In genomic region chr19:1377965-1378785, GRCh38 we compare ENCODE assay signal across 1 cellular context.
TF ChIP-seq lines count a peak whose summit lies in the region.

No MANE protein-coding gene starts in this region.

TF ChIP-seq in WTC11, 78 proteins besides CTCF, POLR2A, EP300 and RAD21 (continued from another document):
- TF ChIP-seq, protein P1, sequence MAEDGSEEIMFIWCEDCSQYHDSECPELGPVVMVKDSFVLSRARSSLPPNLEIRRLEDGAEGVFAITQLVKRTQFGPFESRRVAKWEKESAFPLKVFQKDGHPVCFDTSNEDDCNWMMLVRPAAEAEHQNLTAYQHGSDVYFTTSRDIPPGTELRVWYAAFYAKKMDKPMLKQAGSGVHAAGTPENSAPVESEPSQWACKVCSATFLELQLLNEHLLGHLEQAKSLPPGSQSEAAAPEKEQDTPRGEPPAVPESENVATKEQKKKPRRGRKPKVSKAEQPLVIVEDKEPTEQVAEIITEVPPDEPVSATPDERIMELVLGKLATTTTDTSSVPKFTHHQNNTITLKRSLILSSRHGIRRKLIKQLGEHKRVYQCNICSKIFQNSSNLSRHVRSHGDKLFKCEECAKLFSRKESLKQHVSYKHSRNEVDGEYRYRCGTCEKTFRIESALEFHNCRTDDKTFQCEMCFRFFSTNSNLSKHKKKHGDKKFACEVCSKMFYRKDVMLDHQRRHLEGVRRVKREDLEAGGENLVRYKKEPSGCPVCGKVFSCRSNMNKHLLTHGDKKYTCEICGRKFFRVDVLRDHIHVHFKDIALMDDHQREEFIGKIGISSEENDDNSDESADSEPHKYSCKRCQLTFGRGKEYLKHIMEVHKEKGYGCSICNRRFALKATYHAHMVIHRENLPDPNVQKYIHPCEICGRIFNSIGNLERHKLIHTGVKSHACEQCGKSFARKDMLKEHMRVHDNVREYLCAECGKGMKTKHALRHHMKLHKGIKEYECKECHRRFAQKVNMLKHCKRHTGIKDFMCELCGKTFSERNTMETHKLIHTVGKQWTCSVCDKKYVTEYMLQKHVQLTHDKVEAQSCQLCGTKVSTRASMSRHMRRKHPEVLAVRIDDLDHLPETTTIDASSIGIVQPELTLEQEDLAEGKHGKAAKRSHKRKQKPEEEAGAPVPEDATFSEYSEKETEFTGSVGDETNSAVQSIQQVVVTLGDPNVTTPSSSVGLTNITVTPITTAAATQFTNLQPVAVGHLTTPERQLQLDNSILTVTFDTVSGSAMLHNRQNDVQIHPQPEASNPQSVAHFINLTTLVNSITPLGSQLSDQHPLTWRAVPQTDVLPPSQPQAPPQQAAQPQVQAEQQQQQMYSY (CRISPR knock-in tag; IDR thresholded peaks at IDR 0.05): no peak
- no peak for TF ChIP-seq TEAD1 (CRISPR knock-in tag; IDR thresholded peaks at IDR 0.05)
- TF ChIP-seq FOXP1 (CRISPR knock-in tag; IDR thresholded peaks at IDR 0.05; ENCODE audit: borderline replicate concordance): no peak
- TF ChIP-seq, protein P2, sequence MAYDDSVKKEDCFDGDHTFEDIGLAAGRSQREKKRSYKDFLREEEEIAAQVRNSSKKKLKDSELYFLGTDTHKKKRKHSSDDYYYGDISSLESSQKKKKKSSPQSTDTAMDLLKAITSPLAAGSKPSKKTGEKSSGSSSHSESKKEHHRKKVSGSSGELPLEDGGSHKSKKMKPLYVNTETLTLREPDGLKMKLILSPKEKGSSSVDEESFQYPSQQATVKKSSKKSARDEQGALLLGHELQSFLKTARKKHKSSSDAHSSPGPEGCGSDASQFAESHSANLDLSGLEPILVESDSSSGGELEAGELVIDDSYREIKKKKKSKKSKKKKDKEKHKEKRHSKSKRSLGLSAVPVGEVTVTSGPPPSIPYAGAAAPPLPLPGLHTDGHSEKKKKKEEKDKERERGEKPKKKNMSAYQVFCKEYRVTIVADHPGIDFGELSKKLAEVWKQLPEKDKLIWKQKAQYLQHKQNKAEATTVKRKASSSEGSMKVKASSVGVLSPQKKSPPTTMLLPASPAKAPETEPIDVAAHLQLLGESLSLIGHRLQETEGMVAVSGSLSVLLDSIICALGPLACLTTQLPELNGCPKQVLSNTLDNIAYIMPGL (CRISPR knock-in tag; IDR thresholded peaks at IDR 0.05): no peak
